12 cellular contexts compared by ENCODE assay signal in genomic region chr10:132580157-132580556, GRCh38.
"Had no signal": no experiment of that assay in that cellular context is flagged by ENCODE, and none has a peak within 500 bp of the region (broad histone marks: within the 10 kb centered on the region; RNA-seq: fewer than 3 reads in every experiment).

No MANE protein-coding gene starts in this region.

- H3K27me3 ChIP-seq: left lung, tibial nerve, vagina had no signal

- H3K27ac ChIP-seq: left lung, tibial nerve, vagina had no signal

- H3K27ac Mint-ChIP-seq: activated naive CD8-positive, alpha-beta T cell; T-cell had no signal

- H3K9me3 Mint-ChIP-seq: T-cell had no signal

- ATAC-seq: esophagus mucosa, left lung, T-cell had no signal

- H3K4me3 Mint-ChIP-seq: activated naive CD8-positive, alpha-beta T cell; T-cell had no signal

- H3K36me3 ChIP-seq: left lung, vagina had no signal

- DNase-seq: activated CD4-positive, alpha-beta T cell treated with anti-CD3 and anti-CD28 coated beads, Interleukin-2, amount 50 U/mL, for 4 hours; activated effector memory CD4-positive, alpha-beta T cell treated with Interleukin-2 at 50 U/mL for 16 hours; activated T-cell treated with anti-CD3 and anti-CD28 coated beads, Interleukin-2, amount 50 U/mL, for 1 hour; amygdala; left lung; mesendoderm; small intestine; T-cell had no signal

- H3K4me3 ChIP-seq: left lung, tibial nerve, vagina had no signal

- H3K9me3 ChIP-seq: left lung, tibial nerve, vagina had no signal

- H3K27me3 Mint-ChIP-seq: activated naive CD8-positive, alpha-beta T cell; T-cell had no signal
